Comparison of ENCODE assay signal across 17 cellular contexts in genomic region chr2:112166801-112167499, GRCh38. TPM values are rescaled to one million over a fixed set of nuclear protein-coding genes. Genes with fewer than 3 reads are reported as not detected.
DNase-seq lines count a peak whose midpoint lies in the region; ATAC-seq and TF ChIP-seq lines count a peak whose summit lies in the region.
"Had no signal": no experiment of that assay in that cellular context is flagged by ENCODE, and none has a peak within 500 bp of the region (broad histone marks: within the 10 kb centered on the region; RNA-seq: fewer than 3 reads in every experiment).

No MANE protein-coding gene starts in this region.

- TF ChIP-seq EP300 in esophagus muscularis mucosa (IDR thresholded peaks at IDR 0.05), result no peak

- dilution Hi-C loops in IMR-90 (cut with HindIII; ENCODE audit: low sequenced_read_pairs, unreplicated experiment), result no loop called here

- CTCF ChIA-PET in activated CD8-positive, alpha-beta T cell treated with anti-CD3 and anti-CD28 coated beads for 36 hours (lab: Charles Lee), result no interaction called here
- CTCF ChIA-PET in activated CD8-positive, alpha-beta T cell treated with anti-CD3 and anti-CD28 coated beads, Interleukin-2, amount 10 ng/mL, durations not matched to agents 7 days and 5 days (lab: Charles Lee), result interaction anchor here (0.6 kb wide), 1 partner anchor 110 kb away, joined by 3 read pairs; no protein-coding TSS in a partner anchor
- CTCF ChIA-PET in IMR-90 (lab: Yijun Ruan, JAX), result no interaction called here
- CTCF ChIA-PET in activated naive CD4-positive, alpha-beta T cell treated with anti-CD3 and anti-CD28 coated beads, Interleukin-2, amount 10 ng/mL, durations not matched to agents 7 days and 5 days (lab: Charles Lee), result no interaction called here

- no peak for TF ChIP-seq RAD21 in IMR-90 (IDR thresholded peaks at IDR 0.05; ENCODE audit: low read length)

- H3K56ac ChIP-seq in IMR-90 (ENCODE audit: extremely low read depth, insufficient read depth, low read length), result no peak overlapping the region

- no peaks in the 10 kb centered on the region for H3K4me1 ChIP-seq in IMR-90 (ENCODE audit: control insufficient read depth, insufficient read depth, low read length)
- no peaks in the 10 kb centered on the region for H3K4me1 ChIP-seq in esophagus muscularis mucosa
- H3K4me1 ChIP-seq: breast epithelium, spleen had no signal

- H3K9me3 ChIP-seq in IMR-90 (ENCODE audit: control insufficient read depth, insufficient read depth, low read length) (no peaks in the 10 kb centered on the region), esophagus muscularis mucosa (no peaks in the 10 kb centered on the region)
- H3K9me3 ChIP-seq: breast epithelium, spleen had no signal

- H3K23ac ChIP-seq in IMR-90 (ENCODE audit: low read depth, low read length), result no peak overlapping the region

- H3K4me2 ChIP-seq in IMR-90 (ENCODE audit: low read depth, low read length), result no peak overlapping the region

- H4K5ac ChIP-seq in IMR-90 (ENCODE audit: low read depth, low read length), result no peak overlapping the region

- H3K27ac ChIP-seq in IMR-90 (ENCODE audit: insufficient read depth, low read length) (no peak overlapping the region), esophagus muscularis mucosa (replicated peaks in 1 of 4) (no peak overlapping the region)
- H3K27ac ChIP-seq: spleen had no signal

- peak; percentile 74 for ATAC-seq in activated CD8-positive, alpha-beta T cell treated with anti-CD3 and anti-CD28 coated beads for 36 hours
- no peak for ATAC-seq in activated CD8-positive, alpha-beta T cell treated with anti-CD3 and anti-CD28 coated beads, Interleukin-2, amount 10 ng/mL, durations not matched to agents 7 days and 5 days
- no peak for ATAC-seq in IMR-90 (ENCODE audit: low read depth)
- no peak for ATAC-seq in sciatic nerve
- ATAC-seq in GM19395 (IDR thresholded peaks at IDR 0.05; ENCODE audit: unreplicated experiment), result no peak

- in situ Hi-C loops in IMR-90 (cut with MboI; ENCODE audit: low sequenced_read_pairs), result no loop called here

- H2BK120ac ChIP-seq in IMR-90 (ENCODE audit: low read depth, low read length), result no peak overlapping the region

- H3K14ac ChIP-seq in IMR-90 (replicated peaks; ENCODE audit: low read depth, low read length), result no peak overlapping the region

- H2AK9ac ChIP-seq in IMR-90 (replicated peaks; ENCODE audit: low read depth, low read length, poor library complexity), result peak overlapping the region; percentile 62

- no peak for TF ChIP-seq POLR2A in IMR-90 (IDR thresholded peaks at IDR 0.05; ENCODE audit: low read depth, low read length)
- no peak for TF ChIP-seq POLR2A in esophagus muscularis mucosa (IDR thresholded peaks at IDR 0.05; ENCODE audit: low read depth)

- H3K36me3 Mint-ChIP-seq in activated CD8-positive, alpha-beta T cell treated with anti-CD3 and anti-CD28 coated beads for 36 hours (ENCODE audit: low read depth), result no peaks in the 10 kb centered on the region
- no peaks in the 10 kb centered on the region for H3K36me3 Mint-ChIP-seq in activated CD8-positive, alpha-beta T cell treated with anti-CD3 and anti-CD28 coated beads, Interleukin-2, amount 10 ng/mL, durations not matched to agents 7 days and 5 days (ENCODE audit: low read depth)
- H3K36me3 Mint-ChIP-seq in activated naive CD4-positive, alpha-beta T cell treated with anti-CD3 and anti-CD28 coated beads, Interleukin-2, amount 10 ng/mL, durations not matched to agents 7 days and 5 days, result no peaks in the 10 kb centered on the region

- no peaks in the 10 kb centered on the region for H3K9me3 Mint-ChIP-seq in activated CD8-positive, alpha-beta T cell treated with anti-CD3 and anti-CD28 coated beads for 36 hours
- H3K9me3 Mint-ChIP-seq in activated CD8-positive, alpha-beta T cell treated with anti-CD3 and anti-CD28 coated beads, Interleukin-2, amount 10 ng/mL, durations not matched to agents 7 days and 5 days (ENCODE audit: insufficient read depth), result no peaks in the 10 kb centered on the region
- no peaks in the 10 kb centered on the region for H3K9me3 Mint-ChIP-seq in activated naive CD4-positive, alpha-beta T cell treated with anti-CD3 and anti-CD28 coated beads, Interleukin-2, amount 10 ng/mL, durations not matched to agents 7 days and 5 days

- H2BK5ac ChIP-seq in IMR-90 (ENCODE audit: low read depth, low read length, poor library complexity, severe bottlenecking), result no peak overlapping the region

- H3K36me3 ChIP-seq in IMR-90 (ENCODE audit: control insufficient read depth, insufficient read depth, low read length) (no peaks in the 10 kb centered on the region), esophagus muscularis mucosa (no peaks in the 10 kb centered on the region)
- H3K36me3 ChIP-seq: breast epithelium, spleen had no signal

- H3K9me1 ChIP-seq in IMR-90 (ENCODE audit: insufficient read depth, low read length), result no peaks in the 10 kb centered on the region

- 86% methylated on average over 2 of the region's 14 CpGs; no CpG with 5 or more reads in 1 of the 2 experiments for WGBS in IMR-90 (ENCODE audit: extremely low coverage in 2 of 2, insufficient read length in 1 of 2), 2 experiments
- WGBS in esophagus muscularis mucosa, result 98% methylated on average over 13 of the region's 14 CpGs

- H3K27me3 ChIP-seq in IMR-90 (ENCODE audit: control insufficient read depth, insufficient read depth, low read length) (no peaks in the 10 kb centered on the region; the same call in 1 of the 2 replicates), esophagus muscularis mucosa (no peaks in the 10 kb centered on the region)
- H3K27me3 ChIP-seq: breast epithelium, spleen had no signal

- DNase-seq in activated CD8-positive, alpha-beta T cell treated with anti-CD3 and anti-CD28 coated beads for 36 hours, result peak; percentile 48
- no peak for DNase-seq in activated CD8-positive, alpha-beta T cell treated with anti-CD3 and anti-CD28 coated beads, Interleukin-2, amount 10 ng/mL, durations not matched to agents 7 days and 5 days
- DNase-seq in IMR-90 (no peak), sciatic nerve (ENCODE audit: low spot score) (peak; percentile 19), esophagus muscularis mucosa (ENCODE audit: extremely low spot score) (no peak), iPS-NIHi7 (ENCODE audit: extremely low spot score) (no peak)
- DNase-seq in activated naive CD4-positive, alpha-beta T cell treated with anti-CD3 and anti-CD28 coated beads, Interleukin-2, amount 10 ng/mL, durations not matched to agents 7 days and 5 days, result peak; percentile 20
- DNase-seq: ACHN; C1 segment of cervical spinal cord; glutamatergic neuron; Karpas-422; MV-4-11; retina; spleen; stimulated activated CD8-positive, alpha-beta memory T cell treated with anti-CD3 and anti-CD28 coated beads, Interleukin-4, amount 100 ng/mL, for 48 hours had no signal

- no peak overlapping the region for H2BK15ac ChIP-seq in IMR-90 (ENCODE audit: low read depth, low read length)

- H2BK20ac ChIP-seq in IMR-90 (ENCODE audit: low read depth, low read length), result no peak overlapping the region

- H3K4me3 ChIP-seq in IMR-90 (ENCODE audit: insufficient read depth, low read depth, low read length), result no peak overlapping the region
- no peak overlapping the region for H3K4me3 ChIP-seq in esophagus muscularis mucosa
- H3K4me3 ChIP-seq: breast epithelium, spleen had no signal

- H3K27ac Mint-ChIP-seq in activated CD8-positive, alpha-beta T cell treated with anti-CD3 and anti-CD28 coated beads for 36 hours, result no peak overlapping the region
- no peak overlapping the region for H3K27ac Mint-ChIP-seq in activated CD8-positive, alpha-beta T cell treated with anti-CD3 and anti-CD28 coated beads, Interleukin-2, amount 10 ng/mL, durations not matched to agents 7 days and 5 days
- H3K27ac Mint-ChIP-seq in activated naive CD4-positive, alpha-beta T cell treated with anti-CD3 and anti-CD28 coated beads, Interleukin-2, amount 10 ng/mL, durations not matched to agents 7 days and 5 days, result no peak overlapping the region

- no peak overlapping the region for H3K4me3 Mint-ChIP-seq in activated CD8-positive, alpha-beta T cell treated with anti-CD3 and anti-CD28 coated beads for 36 hours
- no peak overlapping the region for H3K4me3 Mint-ChIP-seq in activated CD8-positive, alpha-beta T cell treated with anti-CD3 and anti-CD28 coated beads, Interleukin-2, amount 10 ng/mL, durations not matched to agents 7 days and 5 days
- no peak overlapping the region for H3K4me3 Mint-ChIP-seq in activated naive CD4-positive, alpha-beta T cell treated with anti-CD3 and anti-CD28 coated beads, Interleukin-2, amount 10 ng/mL, durations not matched to agents 7 days and 5 days

- no peaks in the 10 kb centered on the region for H4K20me1 ChIP-seq in IMR-90 (ENCODE audit: insufficient read depth, low read length)

- no peak for TF ChIP-seq CTCF in activated CD8-positive, alpha-beta T cell treated with anti-CD3 and anti-CD28 coated beads for 36 hours (IDR thresholded peaks at IDR 0.05)
- no peak for TF ChIP-seq CTCF in IMR-90 (conservative IDR thresholded peaks at IDR 0.05; ENCODE audit: low read depth, low read length)
- TF ChIP-seq CTCF in esophagus muscularis mucosa (IDR thresholded peaks at IDR 0.05), result no peak

- H2AFZ ChIP-seq in IMR-90 (replicated peaks; ENCODE audit: low read length, poor library complexity), result no peak overlapping the region

- no peak overlapping the region for H3K9ac ChIP-seq in IMR-90 (ENCODE audit: low read depth, low read length)

- H3K4ac ChIP-seq in IMR-90 (ENCODE audit: low read depth, low read length), result no peak overlapping the region

- no peaks in the 10 kb centered on the region; a peak in 1 of 4 replicates for H3K79me1 ChIP-seq in IMR-90 (ENCODE audit: low read depth in 1 of 2, low read length in 2 of 2)

- H4K8ac ChIP-seq in IMR-90 (ENCODE audit: low read depth in 2 of 2, low read length in 2 of 2), result no peak overlapping the region

- no peak overlapping the region for H4K91ac ChIP-seq in IMR-90 (ENCODE audit: insufficient read depth, low read depth, low read length)

- no TSS peak for BruUV-seq in IMR-90 (replicated peaks; lab: Mats Ljungman, UMichigan)

- intact Hi-C loops in activated CD8-positive, alpha-beta T cell treated with anti-CD3 and anti-CD28 coated beads for 36 hours (cut with micrococcal nuclease), result no loop called here
- intact Hi-C loops in IMR-90 (cut with micrococcal nuclease) (no loop called here), sciatic nerve (cut with DNase I) (no loop called here), esophagus muscularis mucosa (cut with DNase I) (no loop called here)

- H3K27me3 Mint-ChIP-seq in activated CD8-positive, alpha-beta T cell treated with anti-CD3 and anti-CD28 coated beads for 36 hours, result no peaks in the 10 kb centered on the region
- no peaks in the 10 kb centered on the region for H3K27me3 Mint-ChIP-seq in activated CD8-positive, alpha-beta T cell treated with anti-CD3 and anti-CD28 coated beads, Interleukin-2, amount 10 ng/mL, durations not matched to agents 7 days and 5 days (ENCODE audit: low read depth)
- peaks cover 15% of the 10 kb centered on the region for H3K27me3 Mint-ChIP-seq in activated naive CD4-positive, alpha-beta T cell treated with anti-CD3 and anti-CD28 coated beads, Interleukin-2, amount 10 ng/mL, durations not matched to agents 7 days and 5 days

- peaks cover 9% of the 10 kb centered on the region for H3K4me1 Mint-ChIP-seq in activated CD8-positive, alpha-beta T cell treated with anti-CD3 and anti-CD28 coated beads for 36 hours (ENCODE audit: low read depth)
- peaks cover 5% of the 10 kb centered on the region for H3K4me1 Mint-ChIP-seq in activated CD8-positive, alpha-beta T cell treated with anti-CD3 and anti-CD28 coated beads, Interleukin-2, amount 10 ng/mL, durations not matched to agents 7 days and 5 days (ENCODE audit: low read depth)
- peaks cover 5% of the 10 kb centered on the region for H3K4me1 Mint-ChIP-seq in activated naive CD4-positive, alpha-beta T cell treated with anti-CD3 and anti-CD28 coated beads, Interleukin-2, amount 10 ng/mL, durations not matched to agents 7 days and 5 days

- no peak overlapping the region for H3K18ac ChIP-seq in IMR-90 (ENCODE audit: low read depth, low read length)

- no peak overlapping the region for H2AK5ac ChIP-seq in IMR-90 (ENCODE audit: low read depth, low read length)

- POLR2A ChIA-PET in activated CD8-positive, alpha-beta T cell treated with anti-CD3 and anti-CD28 coated beads for 36 hours (lab: Charles Lee), result interaction anchor here (0.7 kb wide), 1 partner anchor 1689 kb away, joined by 3 read pairs; no protein-coding TSS in a partner anchor
- POLR2A ChIA-PET in activated CD8-positive, alpha-beta T cell treated with anti-CD3 and anti-CD28 coated beads, Interleukin-2, amount 10 ng/mL, durations not matched to agents 7 days and 5 days (lab: Charles Lee), result no interaction called here
- POLR2A ChIA-PET in IMR-90 (lab: Charles Lee; ENCODE audit: unreplicated experiment), result no interaction called here

RNA-seq across cellular contexts. Expression of gene FBLN7, which starts 28.8 kb away (rescaled TPM):
- 1 to 10 TPM; 7.4 to 7.9 TPM for total RNA-seq in activated CD8-positive, alpha-beta T cell treated with anti-CD3 and anti-CD28 coated beads for 36 hours
- under 1 TPM; 0.58 to 0.91 TPM for total RNA-seq in activated CD8-positive, alpha-beta T cell treated with anti-CD3 and anti-CD28 coated beads, Interleukin-2, amount 10 ng/mL, durations not matched to agents 7 days and 5 days
- total RNA-seq in IMR-90 (2012; rRNA removed), result under 0.01 and 0.18 TPM in 2 replicates
- polyA plus RNA-seq in IMR-90 (2012; rRNA removed), result 1.0 and 1.2 TPM in 2 replicates
- 1.00 and 1.5 TPM in 2 replicates for polyA plus RNA-seq in IMR-90 (2012; cell fraction: cytosol; rRNA removed)
- 0.59 and 0.69 TPM in 2 replicates for polyA plus RNA-seq in IMR-90 (2012; cell fraction: nucleus; rRNA removed; ENCODE audit: low replicate concordance)
- total RNA-seq in sciatic nerve, result 2.3 TPM
- 1 to 10 TPM; 1.1 to 2.1 (median 1.8) TPM for total RNA-seq in esophagus muscularis mucosa

Comparison
In these comparisons a context has a peak if more than half of its experiments do, and no peak if none do; other contexts are left out.
1. DNase-seq: peak in activated CD8-positive, alpha-beta T cell treated with anti-CD3 and anti-CD28 coated beads for 36 hours (single experiment), activated naive CD4-positive, alpha-beta T cell treated with anti-CD3 and anti-CD28 coated beads, Interleukin-2, amount 10 ng/mL, durations not matched to agents 7 days and 5 days (single experiment) and sciatic nerve (single experiment); none in activated CD8-positive, alpha-beta T cell treated with anti-CD3 and anti-CD28 coated beads, Interleukin-2, amount 10 ng/mL, durations not matched to agents 7 days and 5 days (single experiment), IMR-90 (single experiment), esophagus muscularis mucosa (single experiment) and iPS-NIHi7 (single experiment).